Comparison of ENCODE assay signal across 1 cellular context in the genomic region with DNA sequence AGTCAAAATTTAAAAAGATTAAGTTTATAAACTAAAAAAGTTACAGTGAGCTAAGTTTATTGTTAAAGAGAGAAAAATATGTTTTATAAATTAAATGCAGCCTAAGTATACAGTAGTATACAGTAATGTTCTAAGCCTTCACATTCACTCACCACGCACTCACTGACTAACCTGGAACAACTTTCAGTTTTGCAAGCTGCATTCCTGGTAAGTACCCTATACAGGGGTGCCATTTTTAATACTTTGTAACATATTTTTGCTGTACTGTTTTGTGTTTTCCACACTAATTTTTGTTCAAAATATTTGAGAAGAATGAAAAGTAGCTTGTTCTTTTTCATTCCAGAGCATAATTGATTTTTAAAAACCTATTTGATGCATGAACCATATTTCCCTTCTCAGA.
TF ChIP-seq lines count a peak whose summit lies in the region.

No MANE protein-coding gene starts in this region.

TF ChIP-seq in SK-N-SH treated with all-trans-retinoic acid at 6 μM for 48 hours, 23 proteins besides CTCF, POLR2A, EP300 and RAD21 (continued from another document):
- TF ChIP-seq, protein P1, sequence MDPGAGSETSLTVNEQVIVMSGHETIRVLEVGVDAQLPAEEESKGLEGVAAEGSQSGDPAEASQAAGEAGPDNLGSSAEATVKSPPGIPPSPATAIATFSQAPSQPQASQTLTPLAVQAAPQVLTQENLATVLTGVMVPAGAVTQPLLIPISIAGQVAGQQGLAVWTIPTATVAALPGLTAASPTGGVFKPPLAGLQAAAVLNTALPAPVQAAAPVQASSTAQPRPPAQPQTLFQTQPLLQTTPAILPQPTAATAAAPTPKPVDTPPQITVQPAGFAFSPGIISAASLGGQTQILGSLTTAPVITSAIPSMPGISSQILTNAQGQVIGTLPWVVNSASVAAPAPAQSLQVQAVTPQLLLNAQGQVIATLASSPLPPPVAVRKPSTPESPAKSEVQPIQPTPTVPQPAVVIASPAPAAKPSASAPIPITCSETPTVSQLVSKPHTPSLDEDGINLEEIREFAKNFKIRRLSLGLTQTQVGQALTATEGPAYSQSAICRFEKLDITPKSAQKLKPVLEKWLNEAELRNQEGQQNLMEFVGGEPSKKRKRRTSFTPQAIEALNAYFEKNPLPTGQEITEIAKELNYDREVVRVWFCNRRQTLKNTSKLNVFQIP (CRISPR knock-in tag; IDR thresholded peaks at IDR 0.05; ENCODE audit: borderline replicate concordance, low read depth), result no peak
- no peak for TF ChIP-seq ISL1 (CRISPR knock-in tag; IDR thresholded peaks at IDR 0.05)
- TF ChIP-seq SNAI2 (CRISPR knock-in tag; IDR thresholded peaks at IDR 0.05), result no peak
- no peak for TF ChIP-seq ZFP3 (CRISPR knock-in tag; IDR thresholded peaks at IDR 0.05)
- no peak for TF ChIP-seq TCF4 (CRISPR knock-in tag; IDR thresholded peaks at IDR 0.05; ENCODE audit: borderline replicate concordance)
